24 cellular contexts compared by ENCODE assay signal in the genomic region with DNA sequence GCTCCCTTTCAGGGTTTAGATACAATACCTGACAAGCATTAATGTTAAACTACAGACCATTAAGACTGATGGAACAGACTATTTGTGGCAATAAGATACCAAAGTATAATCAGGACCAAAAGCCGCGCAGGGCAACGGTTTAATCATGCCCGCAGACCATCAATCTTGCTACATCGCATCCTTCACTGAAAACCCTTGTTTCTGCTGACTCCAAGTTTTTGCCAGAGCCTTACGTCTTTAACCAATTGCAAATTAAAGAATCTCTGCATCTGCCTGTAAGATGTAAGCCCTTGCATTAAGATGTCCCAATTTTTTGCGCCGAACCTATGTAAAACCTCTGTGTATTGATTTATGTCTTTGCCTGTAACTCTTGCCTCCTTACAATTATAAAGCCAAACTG.
DNase-seq lines count a peak whose midpoint lies in the region; ATAC-seq, FAIRE-seq and TF ChIP-seq lines count a peak whose summit lies in the region.
"Had no signal": no experiment of that assay in that cellular context is flagged by ENCODE, and none has a peak within 500 bp of the region (broad histone marks: within the 10 kb centered on the region; RNA-seq: fewer than 3 reads in every experiment).

No MANE protein-coding gene starts in this region.

- H3K4me1 ChIP-seq in HepG2 (ENCODE audit: insufficient read depth, low read length) (no peaks in the 10 kb centered on the region), right lobe of liver (no peaks in the 10 kb centered on the region), K562 (replicated peaks in 1 of 2; ENCODE audit: control insufficient read depth in 2 of 2, insufficient read depth in 2 of 2, low read length in 2 of 2) (no peaks in the 10 kb centered on the region)
- H3K4me1 ChIP-seq: BE2C had no signal

- H3K36me3 ChIP-seq in HepG2 (replicated peaks in 1 of 2; ENCODE audit: control insufficient read depth in 1 of 2, insufficient read depth in 2 of 2, low read length in 2 of 2), result no peaks in the 10 kb centered on the region
- no peaks in the 10 kb centered on the region for H3K36me3 ChIP-seq in right lobe of liver
- no peaks in the 10 kb centered on the region for H3K36me3 ChIP-seq in K562 (ENCODE audit: control insufficient read depth, insufficient read depth, low read length)
- H3K36me3 ChIP-seq: BE2C, BLaER1 had no signal

- no peak overlapping the region for H3K4me2 ChIP-seq in HepG2 (ENCODE audit: low read depth, low read length)
- no peak overlapping the region for H3K4me2 ChIP-seq in K562 (ENCODE audit: insufficient read depth, low read length)
- H3K4me2 ChIP-seq: BLaER1 had no signal

- TF ChIP-seq EP300 in HepG2 (IDR thresholded peaks at IDR 0.05; ENCODE audit: low read depth in 2 of 2, low read length in 2 of 2) (no peak), HepG2 (CRISPR knock-in tag; IDR thresholded peaks at IDR 0.05; ENCODE audit: borderline replicate concordance) (no peak), K562 (IDR thresholded peaks at IDR 0.05; ENCODE audit: low read length) (no peak)

- H3K27ac ChIP-seq in HepG2 (ENCODE audit: extremely low read length, insufficient read depth, low read length) (no peak overlapping the region), right lobe of liver (no peak overlapping the region), K562 (ENCODE audit: extremely low read depth, low read depth, low read length) (no peak overlapping the region)
- H3K27ac ChIP-seq: 22Rv1, BLaER1 had no signal

- in situ Hi-C loops in HepG2 (cut with HindIII; ENCODE audit: extremely low pct_ligation_motif_present, low pct_unique_long_range_greater_than_20kb) (no loop called here), K562 (cut with MboI) (no loop called here)

- ATAC-seq in HepG2 (no peak), right lobe of liver (no peak), K562 (no peak)
- ATAC-seq: GM12878 had no signal

- H3K9ac ChIP-seq in HepG2 (ENCODE audit: insufficient read depth, low read depth, low read length) (no peak overlapping the region), K562 (ENCODE audit: insufficient read depth in 1 of 2, low read depth in 2 of 2, low read length in 2 of 2) (no peak overlapping the region)
- H3K9ac ChIP-seq: BLaER1 had no signal

- H3K9me3 ChIP-seq in HepG2 (ENCODE audit: low read length) (no peaks in the 10 kb centered on the region), right lobe of liver (no peaks in the 10 kb centered on the region), K562 (replicated peaks; ENCODE audit: control insufficient read depth, insufficient read depth, low read depth, low read length) (no peaks in the 10 kb centered on the region)
- H3K9me3 ChIP-seq: BE2C, BLaER1 had no signal

- no peaks in the 10 kb centered on the region for H3K9me1 ChIP-seq in K562 (ENCODE audit: control insufficient read depth, insufficient read depth, low read length)

- no peak overlapping the region for H2AFZ ChIP-seq in HepG2 (ENCODE audit: low read length)
- no peak overlapping the region for H2AFZ ChIP-seq in K562 (ENCODE audit: low read depth, low read length)

- no peak overlapping the region for H3K4me3 ChIP-seq in HepG2 (replicated peaks in 1 of 3; ENCODE audit: insufficient read depth in 1 of 3, low read depth in 2 of 3, low read length in 3 of 3)
- no peak overlapping the region for H3K4me3 ChIP-seq in right lobe of liver
- H3K4me3 ChIP-seq in K562, result no peak overlapping the region
- H3K4me3 ChIP-seq: BLaER1, GM12878 had no signal

- H3K79me2 ChIP-seq in HepG2 (ENCODE audit: insufficient read depth, low read length), result no peaks in the 10 kb centered on the region
- H3K79me2 ChIP-seq in K562 (ENCODE audit: control insufficient read depth, insufficient read depth, low read length), result no peaks in the 10 kb centered on the region

- intact Hi-C loops in HepG2 (cut with micrococcal nuclease; ENCODE audit: unreplicated experiment) (no loop called here), right lobe of liver (cut with DNase I) (no loop called here), K562 (cut with micrococcal nuclease) (no loop called here), posterior vena cava (cut with DNase I) (no loop called here)

- no peaks in the 10 kb centered on the region for H4K20me1 ChIP-seq in HepG2 (ENCODE audit: insufficient read depth, low read length)
- H4K20me1 ChIP-seq in K562 (replicated peaks; ENCODE audit: control insufficient read depth, insufficient read depth, low read length), result no peaks in the 10 kb centered on the region
- H4K20me1 ChIP-seq: BLaER1 had no signal

- BruUV-seq in HepG2 (replicated peaks; lab: Mats Ljungman, UMichigan), result no TSS peak
- no TSS peak for BruUV-seq in K562 (replicated peaks; lab: Mats Ljungman, UMichigan)

- CTCF ChIA-PET in HepG2 (lab: Yijun Ruan, JAX; ENCODE audit: low intra/inter-chr PET ratio, low total read pairs) (no interaction called here), K562 (lab: Yijun Ruan, JAX; ENCODE audit: low intra/inter-chr PET ratio) (no interaction called here)

- DNase-seq in HepG2 (ENCODE audit: low spot score) (no peak), right lobe of liver (no peak), K562 (ENCODE audit: extremely low read depth in 1 of 4, low spot score in 3 of 4) (no peak), NCI-H1092 treated with DMSO at 0.1 percent for 48 hours (lab: John Stamatoyannopoulos, UW) (no peak), posterior vena cava (ENCODE audit: low spot score) (no peak)
- DNase-seq: ACHN; BE2C; C1 segment of cervical spinal cord; CD4-positive, alpha-beta memory T cell; CD4-positive, CD25-positive, alpha-beta regulatory T cell; CD8-positive, alpha-beta memory T cell; COR-L47; DMS 273 treated with DMSO at 0.1 percent for 48 hours; DMS153; DMS53; DMS79; DND-41; EL; GDM1 had no signal

- WGBS in HepG2 (ENCODE audit: low lambda C conversion rate), result 70% methylated on average over 8 of the region's 8 CpGs
- 81% methylated on average over 8 of the region's 8 CpGs for WGBS in right lobe of liver (ENCODE audit: insufficient coverage, low coverage, low lambda C conversion rate, missing lambda C conversion rate)
- 10% methylated on average over 8 of the region's 8 CpGs for WGBS in K562 (ENCODE audit: insufficient coverage, low coverage, missing lambda C conversion rate)

- TF ChIP-seq RAD21 in HepG2 (CRISPR knock-in tag; IDR thresholded peaks at IDR 0.05), result no peak
- TF ChIP-seq RAD21 in K562 (CRISPR knock-in tag; conservative IDR thresholded peaks at IDR 0.05 in 1 of 2, IDR thresholded peaks at IDR 0.05 in 1 of 2), result no peak

- peaks cover 0 to 14% of the 10 kb centered on the region in 2 experiments; a peak in 3 of 5 replicates for H3K27me3 ChIP-seq in HepG2 (ENCODE audit: control insufficient read depth in 1 of 2, insufficient read depth in 2 of 2, low read length in 2 of 2)
- H3K27me3 ChIP-seq in right lobe of liver, result no peaks in the 10 kb centered on the region
- peaks cover 8 to 48% of the 10 kb centered on the region in 2 experiments for H3K27me3 ChIP-seq in K562 (ENCODE audit: control insufficient read depth in 2 of 2, insufficient read depth in 2 of 2, low read length in 2 of 2)
- H3K27me3 ChIP-seq: BLaER1 had no signal

- POLR2A ChIA-PET in HepG2 (lab: Yijun Ruan, JAX) (no interaction called here), K562 (lab: Yijun Ruan, JAX) (no interaction called here)

- TF ChIP-seq POLR2A in HepG2 (IDR thresholded peaks at IDR 0.05; ENCODE audit: insufficient read depth in 1 of 2, low read depth in 2 of 2, low read length in 2 of 2) (no peak), right lobe of liver (IDR thresholded peaks at IDR 0.05) (no peak), K562 (conservative IDR thresholded peaks at IDR 0.05) (no peak)

- FAIRE-seq in HepG2 (lab: Jason Lieb, UNC) (no peak), K562 (lab: Jason Lieb, UNC) (no peak)
- FAIRE-seq: GM12878, GM12892, GM18507 had no signal

- no peak for TF ChIP-seq CTCF in HepG2 (CRISPR knock-in tag; IDR thresholded peaks at IDR 0.05)
- no peak for TF ChIP-seq CTCF in right lobe of liver (IDR thresholded peaks at IDR 0.05)
- TF ChIP-seq CTCF in K562 (IDR thresholded peaks at IDR 0.05 in 2 of 3, conservative IDR thresholded peaks at IDR 0.05 in 1 of 3; ENCODE audit: insufficient read depth in 2 of 3, low read depth in 1 of 3, low read length in 3 of 3), result no peak

TF ChIP-seq in HepG2, 621 proteins besides CTCF, POLR2A, EP300 and RAD21:
- TF ChIP-seq, protein P1, sequence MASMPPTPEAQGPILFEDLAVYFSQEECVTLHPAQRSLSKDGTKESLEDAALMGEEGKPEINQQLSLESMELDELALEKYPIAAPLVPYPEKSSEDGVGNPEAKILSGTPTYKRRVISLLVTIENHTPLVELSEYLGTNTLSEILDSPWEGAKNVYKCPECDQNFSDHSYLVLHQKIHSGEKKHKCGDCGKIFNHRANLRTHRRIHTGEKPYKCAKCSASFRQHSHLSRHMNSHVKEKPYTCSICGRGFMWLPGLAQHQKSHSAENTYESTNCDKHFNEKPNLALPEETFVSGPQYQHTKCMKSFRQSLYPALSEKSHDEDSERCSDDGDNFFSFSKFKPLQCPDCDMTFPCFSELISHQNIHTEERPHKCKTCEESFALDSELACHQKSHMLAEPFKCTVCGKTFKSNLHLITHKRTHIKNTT (CRISPR knock-in tag; IDR thresholded peaks at IDR 0.05), result no peak
- TF ChIP-seq MAFF (IDR thresholded peaks at IDR 0.05; ENCODE audit: low read depth, low read length) (peak; percentile 53; the same call in 1 of the 2 replicates), MAFK (conservative IDR thresholded peaks at IDR 0.05 in 1 of 2, IDR thresholded peaks at IDR 0.05 in 1 of 2; ENCODE audit: low read length in 2 of 2) (peak; percentile 53 to 66; a peak in 3 of 4 replicates)

TF ChIP-seq in K562, 482 proteins besides CTCF, POLR2A, EP300 and RAD21 (continues in another document):
- TF ChIP-seq, protein P2, sequence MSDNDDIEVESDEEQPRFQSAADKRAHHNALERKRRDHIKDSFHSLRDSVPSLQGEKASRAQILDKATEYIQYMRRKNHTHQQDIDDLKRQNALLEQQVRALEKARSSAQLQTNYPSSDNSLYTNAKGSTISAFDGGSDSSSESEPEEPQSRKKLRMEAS (CRISPR knock-in tag; IDR thresholded peaks at IDR 0.05), result no peak
- TF ChIP-seq ZNF785 (CRISPR knock-in tag; IDR thresholded peaks at IDR 0.05), result no peak
- TF ChIP-seq, protein P3, sequence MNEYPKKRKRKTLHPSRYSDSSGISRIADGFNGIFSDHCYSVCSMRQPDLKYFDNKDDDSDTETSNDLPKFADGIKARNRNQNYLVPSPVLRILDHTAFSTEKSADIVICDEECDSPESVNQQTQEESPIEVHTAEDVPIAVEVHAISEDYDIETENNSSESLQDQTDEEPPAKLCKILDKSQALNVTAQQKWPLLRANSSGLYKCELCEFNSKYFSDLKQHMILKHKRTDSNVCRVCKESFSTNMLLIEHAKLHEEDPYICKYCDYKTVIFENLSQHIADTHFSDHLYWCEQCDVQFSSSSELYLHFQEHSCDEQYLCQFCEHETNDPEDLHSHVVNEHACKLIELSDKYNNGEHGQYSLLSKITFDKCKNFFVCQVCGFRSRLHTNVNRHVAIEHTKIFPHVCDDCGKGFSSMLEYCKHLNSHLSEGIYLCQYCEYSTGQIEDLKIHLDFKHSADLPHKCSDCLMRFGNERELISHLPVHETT (CRISPR knock-in tag; conservative IDR thresholded peaks at IDR 0.05 in 1 of 2, IDR thresholded peaks at IDR 0.05 in 1 of 2), result no peak
- peak; percentile 24 for TF ChIP-seq MAFF (IDR thresholded peaks at IDR 0.05; ENCODE audit: low read length)
- TF ChIP-seq POU5F1 (IDR thresholded peaks at IDR 0.05; ENCODE audit: borderline replicate concordance, low read depth, low read length, partially characterized antibody), result no peak

Comparison
In these comparisons a context has a peak if more than half of its experiments do, and no peak if none do; other contexts are left out.
1. Of the 241 proteins assayed by ChIP-seq in both HepG2 and K562: peak only in HepG2: MAFK; only in K562: none; in both: MAFF; in neither: 239.